Comparison of ENCODE assay signal across 1 cellular context in the genomic region with DNA sequence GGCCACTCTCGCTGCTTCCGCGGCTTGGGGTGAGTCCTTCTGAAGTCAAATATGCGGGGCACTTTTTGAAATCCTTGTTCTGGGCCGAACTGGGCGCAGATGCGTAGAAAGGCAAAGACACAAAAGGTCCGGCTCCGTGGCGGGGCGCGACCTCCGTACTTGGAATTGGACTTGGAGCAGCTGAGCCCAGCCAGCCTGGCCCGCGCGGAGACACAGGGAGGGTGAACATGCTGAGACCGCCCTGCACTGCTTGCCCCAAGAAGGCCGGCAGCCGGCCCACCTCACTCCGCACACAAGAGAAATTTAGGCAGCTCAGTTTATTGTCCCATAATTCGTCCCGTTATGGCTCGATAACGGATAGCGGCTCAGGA.
TF ChIP-seq lines count a peak whose summit lies in the region.

No MANE protein-coding gene starts in this region.

TF ChIP-seq in WTC11, 78 proteins besides CTCF, POLR2A, EP300 and RAD21 (continued from another document):
- TF ChIP-seq, protein P1, sequence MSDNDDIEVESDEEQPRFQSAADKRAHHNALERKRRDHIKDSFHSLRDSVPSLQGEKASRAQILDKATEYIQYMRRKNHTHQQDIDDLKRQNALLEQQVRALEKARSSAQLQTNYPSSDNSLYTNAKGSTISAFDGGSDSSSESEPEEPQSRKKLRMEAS (CRISPR knock-in tag; IDR thresholded peaks at IDR 0.05), result no peak
- TF ChIP-seq NR1H2 (CRISPR knock-in tag; IDR thresholded peaks at IDR 0.05), result no peak
- no peak for TF ChIP-seq ATF3 (CRISPR knock-in tag; conservative IDR thresholded peaks at IDR 0.05)
- TF ChIP-seq PRDM15 (CRISPR knock-in tag; IDR thresholded peaks at IDR 0.05), result no peak
- TF ChIP-seq STAT6 (CRISPR knock-in tag; conservative IDR thresholded peaks at IDR 0.05; ENCODE audit: low read depth), result no peak
- no peak for TF ChIP-seq ZNF423 (CRISPR knock-in tag; IDR thresholded peaks at IDR 0.05)
- no peak for TF ChIP-seq ZNF138 (CRISPR knock-in tag; conservative IDR thresholded peaks at IDR 0.05)
